In genomic region chr1:1181129-1181937, GRCh38 we compare ENCODE assay signal across 2 cellular contexts.
TF ChIP-seq lines count a peak whose summit lies in the region.

No MANE protein-coding gene starts in this region.

TF ChIP-seq in SK-N-SH, 30 proteins besides CTCF, POLR2A, EP300 and RAD21 (continued from another document):
- no peak for TF ChIP-seq IRF3 (IDR thresholded peaks at IDR 0.05; ENCODE audit: low read depth, low read length)
- TF ChIP-seq GABPA (IDR thresholded peaks at IDR 0.05; ENCODE audit: low read depth) = no peak
- TF ChIP-seq MAX (IDR thresholded peaks at IDR 0.05; ENCODE audit: low read depth) = no peak
TF ChIP-seq in SK-N-SH: peak in this region for 0.

TF ChIP-seq in SK-N-SH treated with all-trans-retinoic acid at 6 μM for 48 hours, 23 proteins besides CTCF, POLR2A, EP300 and RAD21 (continued from another document):
- no peak for TF ChIP-seq TSHZ2 (CRISPR knock-in tag; IDR thresholded peaks at IDR 0.05)
- TF ChIP-seq ZFP3 (CRISPR knock-in tag; IDR thresholded peaks at IDR 0.05) = no peak
